Comparison of ENCODE assay signal across 25 cellular contexts in genomic region chr2:234331566-234331965, GRCh38.
DNase-seq lines count a peak whose midpoint lies in the region; ATAC-seq and TF ChIP-seq lines count a peak whose summit lies in the region.
"Had no signal": no experiment of that assay in that cellular context is flagged by ENCODE, and none has a peak within 500 bp of the region (broad histone marks: within the 10 kb centered on the region; RNA-seq: fewer than 3 reads in every experiment).

No MANE protein-coding gene starts in this region.

- H2AK5ac ChIP-seq in IMR-90 (ENCODE audit: low read depth, low read length): no peak overlapping the region

- TF ChIP-seq RAD21 in IMR-90 (IDR thresholded peaks at IDR 0.05; ENCODE audit: low read length): no peak

- H3K27ac ChIP-seq in IMR-90 (ENCODE audit: insufficient read depth, low read length): no peak overlapping the region
- H3K27ac ChIP-seq in neural progenitor cell: no peak overlapping the region
- H3K27ac ChIP-seq: PC-9 had no signal

- no peak overlapping the region for H2BK5ac ChIP-seq in IMR-90 (ENCODE audit: low read depth, low read length, poor library complexity, severe bottlenecking)

- H3K4me2 ChIP-seq in IMR-90 (ENCODE audit: low read depth, low read length): no peak overlapping the region
- H3K4me2 ChIP-seq in neural progenitor cell: no peak overlapping the region
- H3K4me2 ChIP-seq: A549, GM23338, PC-9 had no signal

- H3K27me3 ChIP-seq in IMR-90 (ENCODE audit: control insufficient read depth, insufficient read depth, low read length) (peaks cover 26% of the 10 kb centered on the region), neural progenitor cell (no peaks in the 10 kb centered on the region)
- H3K27me3 ChIP-seq: MG63 had no signal

- H3K9ac ChIP-seq in IMR-90 (ENCODE audit: low read depth, low read length) (no peak overlapping the region), neural progenitor cell (no peak overlapping the region)

- H4K20me1 ChIP-seq in IMR-90 (ENCODE audit: insufficient read depth, low read length): no peaks in the 10 kb centered on the region
- no peaks in the 10 kb centered on the region for H4K20me1 ChIP-seq in neural progenitor cell (ENCODE audit: low read depth)

- H4K5ac ChIP-seq in IMR-90 (ENCODE audit: low read depth, low read length): no peak overlapping the region

- no peaks in the 10 kb centered on the region; the same call in 1 of the 2 replicates for H3K9me3 ChIP-seq in IMR-90 (ENCODE audit: control insufficient read depth, insufficient read depth, low read length)
- no peaks in the 10 kb centered on the region for H3K9me3 ChIP-seq in neural progenitor cell (ENCODE audit: low read depth)
- H3K9me3 ChIP-seq: A549, Caco-2, MG63 had no signal

- no peak overlapping the region for H2BK120ac ChIP-seq in IMR-90 (ENCODE audit: low read depth, low read length)

- H3K4me3 Mint-ChIP-seq in activated CD8-positive, alpha-beta T cell treated with anti-CD3 and anti-CD28 coated beads for 36 hours: no peak overlapping the region
- no peak overlapping the region for H3K4me3 Mint-ChIP-seq in activated CD8-positive, alpha-beta T cell treated with anti-CD3 and anti-CD28 coated beads, Interleukin-2, amount 10 ng/mL, durations not matched to agents 7 days and 5 days
- H3K4me3 Mint-ChIP-seq in activated T-helper 17 cell treated with anti-CD3 and anti-CD28 coated beads, Interleukin-2, amount 50 U/mL, for 72 hours: no peak overlapping the region
- H3K4me3 Mint-ChIP-seq in neural progenitor cell: no peak overlapping the region
- H3K4me3 Mint-ChIP-seq in activated T-helper 1 cell treated with anti-CD3 and anti-CD28 coated beads, Interleukin-12 subunit alpha, Interleukin-12 subunit beta, Interleukin-2, Interleukin-4 antibody, amounts not matched to agents 30 ng/mL and 10 ng/mL and 1 ng/mL, durations not matched to agents 14 hours and 24 hours and 36 hours: no peak overlapping the region
- H3K4me3 Mint-ChIP-seq: CD8-positive, alpha-beta T cell; GM23338; H9 had no signal

- TF ChIP-seq CTCF in activated CD8-positive, alpha-beta T cell treated with anti-CD3 and anti-CD28 coated beads for 36 hours (IDR thresholded peaks at IDR 0.05): no peak
- TF ChIP-seq CTCF in IMR-90 (conservative IDR thresholded peaks at IDR 0.05; ENCODE audit: low read depth, low read length): no peak
- TF ChIP-seq CTCF in neural progenitor cell (IDR thresholded peaks at IDR 0.05): no peak

- H4K8ac ChIP-seq in IMR-90 (ENCODE audit: low read depth in 2 of 2, low read length in 2 of 2): no peak overlapping the region

- 100% methylated on average over 1 of the region's 5 CpGs; no CpG with 5 or more reads in 1 of the 2 experiments for WGBS in IMR-90 (ENCODE audit: extremely low coverage in 2 of 2, insufficient read length in 1 of 2), 2 experiments

- peaks cover 30% of the 10 kb centered on the region for H3K4me1 Mint-ChIP-seq in activated CD8-positive, alpha-beta T cell treated with anti-CD3 and anti-CD28 coated beads for 36 hours (ENCODE audit: low read depth)
- H3K4me1 Mint-ChIP-seq in activated CD8-positive, alpha-beta T cell treated with anti-CD3 and anti-CD28 coated beads, Interleukin-2, amount 10 ng/mL, durations not matched to agents 7 days and 5 days (ENCODE audit: low read depth): peaks cover 20% of the 10 kb centered on the region
- H3K4me1 Mint-ChIP-seq in activated T-helper 17 cell treated with anti-CD3 and anti-CD28 coated beads, Interleukin-2, amount 50 U/mL, for 72 hours: peaks cover 12% of the 10 kb centered on the region
- H3K4me1 Mint-ChIP-seq in neural progenitor cell: peaks cover 49% of the 10 kb centered on the region
- H3K4me1 Mint-ChIP-seq in activated T-helper 1 cell treated with anti-CD3 and anti-CD28 coated beads, Interleukin-12 subunit alpha, Interleukin-12 subunit beta, Interleukin-2, Interleukin-4 antibody, amounts not matched to agents 30 ng/mL and 10 ng/mL and 1 ng/mL, durations not matched to agents 14 hours and 24 hours and 36 hours (ENCODE audit: low read depth): peaks cover 44% of the 10 kb centered on the region

- H2BK20ac ChIP-seq in IMR-90 (ENCODE audit: low read depth, low read length): no peak overlapping the region

- no peak overlapping the region for H3K4ac ChIP-seq in IMR-90 (ENCODE audit: low read depth, low read length)

- H3K27me3 Mint-ChIP-seq in activated CD8-positive, alpha-beta T cell treated with anti-CD3 and anti-CD28 coated beads for 36 hours: no peaks in the 10 kb centered on the region
- H3K27me3 Mint-ChIP-seq in activated CD8-positive, alpha-beta T cell treated with anti-CD3 and anti-CD28 coated beads, Interleukin-2, amount 10 ng/mL, durations not matched to agents 7 days and 5 days (ENCODE audit: low read depth): no peaks in the 10 kb centered on the region
- H3K27me3 Mint-ChIP-seq in activated T-helper 17 cell treated with anti-CD3 and anti-CD28 coated beads, Interleukin-2, amount 50 U/mL, for 72 hours: no peaks in the 10 kb centered on the region
- H3K27me3 Mint-ChIP-seq in neural progenitor cell (ENCODE audit: insufficient read depth, low read depth): peaks cover 7% of the 10 kb centered on the region
- H3K27me3 Mint-ChIP-seq in activated T-helper 1 cell treated with anti-CD3 and anti-CD28 coated beads, Interleukin-12 subunit alpha, Interleukin-12 subunit beta, Interleukin-2, Interleukin-4 antibody, amounts not matched to agents 30 ng/mL and 10 ng/mL and 1 ng/mL, durations not matched to agents 14 hours and 24 hours and 36 hours (ENCODE audit: insufficient read depth): peaks cover 1% of the 10 kb centered on the region

- no peaks in the 10 kb centered on the region for H3K36me3 Mint-ChIP-seq in activated CD8-positive, alpha-beta T cell treated with anti-CD3 and anti-CD28 coated beads for 36 hours (ENCODE audit: low read depth)
- H3K36me3 Mint-ChIP-seq in activated CD8-positive, alpha-beta T cell treated with anti-CD3 and anti-CD28 coated beads, Interleukin-2, amount 10 ng/mL, durations not matched to agents 7 days and 5 days (ENCODE audit: low read depth): no peaks in the 10 kb centered on the region
- H3K36me3 Mint-ChIP-seq in activated T-helper 17 cell treated with anti-CD3 and anti-CD28 coated beads, Interleukin-2, amount 50 U/mL, for 72 hours (ENCODE audit: low read depth): no peaks in the 10 kb centered on the region
- H3K36me3 Mint-ChIP-seq in neural progenitor cell: no peaks in the 10 kb centered on the region
- no peaks in the 10 kb centered on the region for H3K36me3 Mint-ChIP-seq in activated T-helper 1 cell treated with anti-CD3 and anti-CD28 coated beads, Interleukin-12 subunit alpha, Interleukin-12 subunit beta, Interleukin-2, Interleukin-4 antibody, amounts not matched to agents 30 ng/mL and 10 ng/mL and 1 ng/mL, durations not matched to agents 14 hours and 24 hours and 36 hours (ENCODE audit: low read depth)
- H3K36me3 Mint-ChIP-seq: CD8-positive, alpha-beta T cell had no signal

- in situ Hi-C loops in IMR-90 (cut with MboI; ENCODE audit: low sequenced_read_pairs): no loop called here

- no peak overlapping the region for H2BK15ac ChIP-seq in IMR-90 (ENCODE audit: low read depth, low read length)

- no peak overlapping the region for H3K56ac ChIP-seq in IMR-90 (ENCODE audit: extremely low read depth, insufficient read depth, low read length)

- DNase-seq in activated CD8-positive, alpha-beta T cell treated with anti-CD3 and anti-CD28 coated beads for 36 hours: peak; percentile 27
- DNase-seq in activated CD8-positive, alpha-beta T cell treated with anti-CD3 and anti-CD28 coated beads, Interleukin-2, amount 10 ng/mL, durations not matched to agents 7 days and 5 days: no peak
- DNase-seq in IMR-90 (no peak), neural progenitor cell (ENCODE audit: low spot score) (no peak), NCI-H446 treated with DMSO at 0.1 percent for 48 hours (lab: John Stamatoyannopoulos, UW) (no peak), AG08395 (ENCODE audit: low spot score) (no peak)
- DNase-seq in activated T-helper 1 cell treated with anti-CD3 and anti-CD28 coated beads, Interleukin-12 subunit alpha, Interleukin-12 subunit beta, Interleukin-2, Interleukin-4 antibody, amounts not matched to agents 30 ng/mL and 10 ng/mL and 1 ng/mL, durations not matched to agents 14 hours and 24 hours and 36 hours (ENCODE audit: low spot score): no peak
- DNase-seq: C1 segment of cervical spinal cord, Caco-2, H9, KG1, MG63, NCI-H1105 treated with DMSO at 0.1 percent for 48 hours, NCI-H146, NCI-H1930, NCI-H2107, NCI-H524 treated with DMSO at 0.1 percent for 48 hours, NCI-H82, PC-9, Right ventricle myocardium superior, RPMI8226 had no signal

- CTCF ChIA-PET in activated CD8-positive, alpha-beta T cell treated with anti-CD3 and anti-CD28 coated beads for 36 hours (lab: Charles Lee): no interaction called here
- CTCF ChIA-PET in activated CD8-positive, alpha-beta T cell treated with anti-CD3 and anti-CD28 coated beads, Interleukin-2, amount 10 ng/mL, durations not matched to agents 7 days and 5 days (lab: Charles Lee): interaction anchor here (0.6 kb wide), 1 partner anchor 35 kb away, joined by 4 read pairs; no protein-coding TSS in a partner anchor
- CTCF ChIA-PET in IMR-90 (lab: Yijun Ruan, JAX): no interaction called here

- no peak overlapping the region for H3K18ac ChIP-seq in IMR-90 (ENCODE audit: low read depth, low read length)

- no peaks in the 10 kb centered on the region for H3K79me2 ChIP-seq in neural progenitor cell (ENCODE audit: low read depth)

- no TSS peak for BruUV-seq in IMR-90 (replicated peaks; lab: Mats Ljungman, UMichigan)

- H3K9me3 Mint-ChIP-seq in activated CD8-positive, alpha-beta T cell treated with anti-CD3 and anti-CD28 coated beads for 36 hours: no peaks in the 10 kb centered on the region
- H3K9me3 Mint-ChIP-seq in activated CD8-positive, alpha-beta T cell treated with anti-CD3 and anti-CD28 coated beads, Interleukin-2, amount 10 ng/mL, durations not matched to agents 7 days and 5 days (ENCODE audit: insufficient read depth): no peaks in the 10 kb centered on the region
- H3K9me3 Mint-ChIP-seq in activated T-helper 17 cell treated with anti-CD3 and anti-CD28 coated beads, Interleukin-2, amount 50 U/mL, for 72 hours: no peaks in the 10 kb centered on the region
- H3K9me3 Mint-ChIP-seq in neural progenitor cell: peaks cover 5% of the 10 kb centered on the region
- no peaks in the 10 kb centered on the region for H3K9me3 Mint-ChIP-seq in activated T-helper 1 cell treated with anti-CD3 and anti-CD28 coated beads, Interleukin-12 subunit alpha, Interleukin-12 subunit beta, Interleukin-2, Interleukin-4 antibody, amounts not matched to agents 30 ng/mL and 10 ng/mL and 1 ng/mL, durations not matched to agents 14 hours and 24 hours and 36 hours
- H3K9me3 Mint-ChIP-seq: CD8-positive, alpha-beta T cell; GM23338; H9 had no signal

- H2AK9ac ChIP-seq in IMR-90 (replicated peaks; ENCODE audit: low read depth, low read length, poor library complexity): no peak overlapping the region

- H3K9me1 ChIP-seq in IMR-90 (ENCODE audit: insufficient read depth, low read length): no peaks in the 10 kb centered on the region

- H3K4me1 ChIP-seq in IMR-90 (ENCODE audit: control insufficient read depth, insufficient read depth, low read length) (no peaks in the 10 kb centered on the region), neural progenitor cell (peaks cover 12% of the 10 kb centered on the region)
- H3K4me1 ChIP-seq: Caco-2 had no signal

- H3F3A ChIP-seq in neural progenitor cell (ENCODE audit: low read depth): no peaks in the 10 kb centered on the region

- POLR2A ChIA-PET in activated CD8-positive, alpha-beta T cell treated with anti-CD3 and anti-CD28 coated beads for 36 hours (lab: Charles Lee): no interaction called here
- POLR2A ChIA-PET in activated CD8-positive, alpha-beta T cell treated with anti-CD3 and anti-CD28 coated beads, Interleukin-2, amount 10 ng/mL, durations not matched to agents 7 days and 5 days (lab: Charles Lee): interaction anchor here (0.9 kb wide), 1 partner anchor 12 kb away, joined by 3 read pairs; no protein-coding TSS in a partner anchor
- POLR2A ChIA-PET in IMR-90 (lab: Charles Lee; ENCODE audit: unreplicated experiment): no interaction called here

- H3K4me3 ChIP-seq in IMR-90 (ENCODE audit: insufficient read depth, low read depth, low read length): no peak overlapping the region
- no peak overlapping the region for H3K4me3 ChIP-seq in neural progenitor cell
- H3K4me3 ChIP-seq: A549, GM23338, MG63, PC-9 had no signal

- no peaks in the 10 kb centered on the region for H3K79me1 ChIP-seq in IMR-90 (ENCODE audit: low read depth in 1 of 2, low read length in 2 of 2)

- H2AFZ ChIP-seq in IMR-90 (replicated peaks; ENCODE audit: low read length, poor library complexity): no peak overlapping the region
- H2AFZ ChIP-seq in neural progenitor cell (replicated peaks): no peak overlapping the region
- H2AFZ ChIP-seq: GM23338, PC-9 had no signal

- H3K27ac Mint-ChIP-seq in activated CD8-positive, alpha-beta T cell treated with anti-CD3 and anti-CD28 coated beads for 36 hours: no peak overlapping the region
- no peak overlapping the region for H3K27ac Mint-ChIP-seq in activated CD8-positive, alpha-beta T cell treated with anti-CD3 and anti-CD28 coated beads, Interleukin-2, amount 10 ng/mL, durations not matched to agents 7 days and 5 days
- H3K27ac Mint-ChIP-seq in activated T-helper 17 cell treated with anti-CD3 and anti-CD28 coated beads, Interleukin-2, amount 50 U/mL, for 72 hours: peak overlapping the region; percentile 26
- H3K27ac Mint-ChIP-seq in neural progenitor cell: peak overlapping the region; percentile 54
- no peak overlapping the region for H3K27ac Mint-ChIP-seq in activated T-helper 1 cell treated with anti-CD3 and anti-CD28 coated beads, Interleukin-12 subunit alpha, Interleukin-12 subunit beta, Interleukin-2, Interleukin-4 antibody, amounts not matched to agents 30 ng/mL and 10 ng/mL and 1 ng/mL, durations not matched to agents 14 hours and 24 hours and 36 hours
- H3K27ac Mint-ChIP-seq: CD8-positive, alpha-beta T cell; GM23338; H9 had no signal

- no peak overlapping the region for H4K91ac ChIP-seq in IMR-90 (ENCODE audit: insufficient read depth, low read depth, low read length)

- no peak for ATAC-seq in activated CD8-positive, alpha-beta T cell treated with anti-CD3 and anti-CD28 coated beads for 36 hours
- ATAC-seq in activated CD8-positive, alpha-beta T cell treated with anti-CD3 and anti-CD28 coated beads, Interleukin-2, amount 10 ng/mL, durations not matched to agents 7 days and 5 days: no peak
- ATAC-seq in IMR-90 (ENCODE audit: low read depth): no peak
- ATAC-seq in activated T-helper 17 cell treated with anti-CD3 and anti-CD28 coated beads, Interleukin-2, amount 50 U/mL, for 72 hours (replicated peaks): peak; percentile 64
- ATAC-seq: CD8-positive, alpha-beta T cell had no signal

- dilution Hi-C loops in IMR-90 (cut with HindIII; ENCODE audit: low sequenced_read_pairs, unreplicated experiment): loop anchor here (25.0 kb wide), 1 partner anchor 181 kb away; no protein-coding TSS in a partner anchor

- TF ChIP-seq POLR2A in IMR-90 (IDR thresholded peaks at IDR 0.05; ENCODE audit: low read depth, low read length): no peak

- H3K36me3 ChIP-seq in IMR-90 (ENCODE audit: control insufficient read depth, insufficient read depth, low read length): no peaks in the 10 kb centered on the region
- no peaks in the 10 kb centered on the region for H3K36me3 ChIP-seq in neural progenitor cell
- H3K36me3 ChIP-seq: MG63 had no signal

- intact Hi-C loops in activated CD8-positive, alpha-beta T cell treated with anti-CD3 and anti-CD28 coated beads for 36 hours (cut with micrococcal nuclease): no loop called here
- intact Hi-C loops in IMR-90 (cut with micrococcal nuclease): no loop called here
- intact Hi-C loops in activated T-helper 1 cell treated with anti-CD3 and anti-CD28 coated beads, Interleukin-12 subunit alpha, Interleukin-12 subunit beta, Interleukin-2, Interleukin-4 antibody, amounts not matched to agents 30 ng/mL and 10 ng/mL and 1 ng/mL, durations not matched to agents 14 hours and 24 hours and 36 hours (cut with micrococcal nuclease): no loop called here

- no peak overlapping the region for H3K23ac ChIP-seq in IMR-90 (ENCODE audit: low read depth, low read length)

- no peak overlapping the region for H3K14ac ChIP-seq in IMR-90 (replicated peaks; ENCODE audit: low read depth, low read length)

Comparison
In these comparisons a context has a peak if more than half of its experiments do, and no peak if none do; other contexts are left out.
1. H3K27ac Mint-ChIP-seq: peak in activated T-helper 17 cell treated with anti-CD3 and anti-CD28 coated beads, Interleukin-2, amount 50 U/mL, for 72 hours (single experiment) and neural progenitor cell (single experiment); none in activated CD8-positive, alpha-beta T cell treated with anti-CD3 and anti-CD28 coated beads for 36 hours (single experiment), activated CD8-positive, alpha-beta T cell treated with anti-CD3 and anti-CD28 coated beads, Interleukin-2, amount 10 ng/mL, durations not matched to agents 7 days and 5 days (single experiment) and activated T-helper 1 cell treated with anti-CD3 and anti-CD28 coated beads, Interleukin-12 subunit alpha, Interleukin-12 subunit beta, Interleukin-2, Interleukin-4 antibody, amounts not matched to agents 30 ng/mL and 10 ng/mL and 1 ng/mL, durations not matched to agents 14 hours and 24 hours and 36 hours (single experiment).